20 cellular contexts compared by ENCODE assay signal in the genomic region with DNA sequence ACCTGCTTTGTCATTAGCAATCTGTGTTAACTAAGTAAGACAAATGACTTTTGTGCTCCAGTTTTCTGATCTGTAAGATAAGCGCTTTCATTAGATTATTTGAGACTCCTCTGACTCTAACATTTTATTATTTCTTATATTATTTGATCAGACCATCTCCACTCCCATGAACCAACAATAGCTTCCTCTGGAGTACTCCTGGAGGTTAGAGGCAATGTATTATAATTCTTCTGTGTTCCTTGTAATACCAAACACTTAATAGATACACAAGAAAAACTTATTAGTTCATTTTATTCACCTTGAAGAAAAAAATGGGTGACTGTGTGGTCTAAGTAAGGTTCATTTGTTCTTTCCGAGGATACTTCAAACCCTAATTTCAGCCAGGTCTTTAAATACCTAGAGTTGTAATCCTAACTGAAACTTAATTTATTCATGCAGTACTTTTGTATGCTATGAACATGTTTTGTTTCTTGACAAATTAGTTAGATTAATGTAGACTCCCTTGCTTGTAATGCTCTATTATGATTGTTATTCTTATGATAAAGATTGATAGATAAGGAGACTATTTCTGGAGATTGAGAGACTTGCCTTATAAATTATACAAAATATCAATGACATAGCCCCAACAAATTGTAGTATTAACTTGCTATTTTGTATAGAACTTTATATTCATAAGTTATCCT.
"Had no signal": no experiment of that assay in that cellular context is flagged by ENCODE, and none has a peak within 500 bp of the region (broad histone marks: within the 10 kb centered on the region; RNA-seq: fewer than 3 reads in every experiment).

No MANE protein-coding gene starts in this region.

- H3K4me3 Mint-ChIP-seq: activated naive CD4-positive, alpha-beta T cell treated with anti-CD3 and anti-CD28 coated beads, Interleukin-2, amount 10 ng/mL, durations not matched to agents 7 days and 5 days; immature natural killer cell; naive thymus-derived CD8-positive, alpha-beta T cell; stimulated activated naive CD8-positive, alpha-beta T cell treated with anti-CD3 and anti-CD28 coated beads, Interleukin-15, Interleukin-2, amounts not matched to agents 100 ng/mL and 50 ng/mL, for 24 hours; WTC11 had no signal

- H3K27ac Mint-ChIP-seq: activated naive CD4-positive, alpha-beta T cell treated with anti-CD3 and anti-CD28 coated beads, Interleukin-2, amount 10 ng/mL, durations not matched to agents 7 days and 5 days; stimulated activated naive CD8-positive, alpha-beta T cell treated with anti-CD3 and anti-CD28 coated beads, Interleukin-15, Interleukin-2, amounts not matched to agents 100 ng/mL and 50 ng/mL, for 24 hours; WTC11 had no signal

- ATAC-seq: esophagus mucosa; lower lobe of right lung; naive thymus-derived CD8-positive, alpha-beta T cell; WTC11 had no signal

- H3K27me3 Mint-ChIP-seq: activated naive CD4-positive, alpha-beta T cell treated with anti-CD3 and anti-CD28 coated beads, Interleukin-2, amount 10 ng/mL, durations not matched to agents 7 days and 5 days; naive thymus-derived CD8-positive, alpha-beta T cell; stimulated activated naive CD8-positive, alpha-beta T cell treated with anti-CD3 and anti-CD28 coated beads, Interleukin-15, Interleukin-2, amounts not matched to agents 100 ng/mL and 50 ng/mL, for 24 hours had no signal

- H3K4me3 ChIP-seq: lower lobe of right lung, sigmoid colon, spleen, tibial artery had no signal

- H3K9me3 ChIP-seq: lower lobe of right lung, sigmoid colon, spleen, tibial artery had no signal

- DNase-seq: activated naive CD4-positive, alpha-beta T cell treated with anti-CD3 and anti-CD28 coated beads, Interleukin-2, amount 10 ng/mL, durations not matched to agents 7 days and 5 days; activated T-cell treated with anti-CD3 and anti-CD28 coated beads, Interleukin-2, amount 50 U/mL, for 1 hour; aorta; brain microvascular endothelial cell; caudate nucleus; dermis blood vessel endothelial cell; effector CD8-positive, alpha-beta T cell; immature natural killer cell; lower lobe of right lung; naive thymus-derived CD8-positive, alpha-beta T cell; sigmoid colon; spleen; stimulated activated CD4-positive, alpha-beta T cell treated with anti-CD3 and anti-CD28 coated beads, Interleukin-4, amount 100 ng/mL, for 24 hours; T-helper 1 cell; T1000; tibial artery had no signal

- H3K27ac ChIP-seq: brain microvascular endothelial cell, lower lobe of right lung, sigmoid colon, spleen had no signal

- H3K4me1 ChIP-seq: lower lobe of right lung, spleen had no signal

- H3K9me3 Mint-ChIP-seq: activated naive CD4-positive, alpha-beta T cell treated with anti-CD3 and anti-CD28 coated beads, Interleukin-2, amount 10 ng/mL, durations not matched to agents 7 days and 5 days; immature natural killer cell; naive thymus-derived CD8-positive, alpha-beta T cell; stimulated activated naive CD8-positive, alpha-beta T cell treated with anti-CD3 and anti-CD28 coated beads, Interleukin-15, Interleukin-2, amounts not matched to agents 100 ng/mL and 50 ng/mL, for 24 hours; WTC11 had no signal

- H3K27me3 ChIP-seq: brain microvascular endothelial cell, sigmoid colon, spleen, tibial artery had no signal

- FAIRE-seq: endothelial cell of umbilical vein had no signal

- H3K4me1 Mint-ChIP-seq: activated naive CD4-positive, alpha-beta T cell treated with anti-CD3 and anti-CD28 coated beads, Interleukin-2, amount 10 ng/mL, durations not matched to agents 7 days and 5 days; immature natural killer cell; naive thymus-derived CD8-positive, alpha-beta T cell; WTC11 had no signal
